In the genomic region with DNA sequence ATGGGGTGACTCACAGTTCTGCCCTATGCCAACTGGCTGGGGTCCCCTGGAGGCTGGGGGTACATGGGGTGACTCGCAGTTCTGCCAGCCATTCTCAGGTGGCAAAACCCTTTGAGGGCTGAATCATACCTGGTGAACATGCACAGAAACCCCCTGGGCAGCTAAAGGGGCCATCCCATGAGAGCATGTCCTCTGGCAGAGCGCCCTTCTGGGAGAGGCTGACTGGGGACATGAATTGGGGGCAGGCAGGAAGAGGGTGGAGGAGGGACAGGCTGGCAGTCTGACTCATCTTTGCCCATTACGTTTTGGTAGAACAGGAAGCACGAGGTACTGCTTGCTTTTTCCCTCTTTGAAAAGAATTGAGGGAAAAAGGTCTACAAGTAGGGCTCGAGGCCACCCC, we compare ENCODE assay signal across 10 cellular contexts. TPM values are rescaled to one million over a fixed set of nuclear protein-coding genes. Genes with fewer than 3 reads are reported as not detected.
DNase-seq lines count a peak whose midpoint lies in the region; ATAC-seq, FAIRE-seq and TF ChIP-seq lines count a peak whose summit lies in the region.
"Had no signal": no experiment of that assay in that cellular context is flagged by ENCODE, and none has a peak within 500 bp of the region (broad histone marks: within the 10 kb centered on the region; RNA-seq: fewer than 3 reads in every experiment).

No MANE protein-coding gene starts in this region.

- peak; percentile 51 for DNase-seq in stimulated activated CD4-positive, alpha-beta T cell treated with anti-CD3 and anti-CD28 coated beads, Interleukin-12 subunit alpha, Interleukin-12 subunit beta, amount 100 ng/mL, for 4 hours
- no peak for DNase-seq in stimulated activated CD4-positive, alpha-beta T cell treated with anti-CD3 and anti-CD28 coated beads, Interleukin-2, amount 100 ng/mL, for 48 hours
- peak; percentile 81 for DNase-seq in activated CD8-positive, alpha-beta T cell treated with anti-CD3 and anti-CD28 coated beads for 36 hours
- peak; percentile 18 for DNase-seq in endothelial cell of umbilical vein (ENCODE audit: low read depth, low spot score)
- DNase-seq in urothelium cell line (ENCODE audit: low spot score) = peak; percentile 44
- DNase-seq in HuH-7 (ENCODE audit: low spot score) = no peak
- no peak for DNase-seq in NCI-H2227 (lab: John Stamatoyannopoulos, UW; ENCODE audit: unreplicated experiment)
- no peak for DNase-seq in left colon

- peaks cover 6% of the 10 kb centered on the region for H3K4me1 ChIP-seq in endothelial cell of umbilical vein (ENCODE audit: control insufficient read depth, extremely low read depth, insufficient read depth, low read length)
- H3K4me1 ChIP-seq: HAP-1 had no signal

- POLR2A ChIA-PET in activated CD8-positive, alpha-beta T cell treated with anti-CD3 and anti-CD28 coated beads for 36 hours (lab: Charles Lee) = interaction anchor here (60.2 to 67.1 kb wide), 2 partner anchors 2 to 15 kb away, joined by 2439 read pairs; a partner anchor contains a TSS
- POLR2A ChIA-PET in endothelial cell of umbilical vein (lab: Charles Lee) = no interaction called here

- H3K9ac ChIP-seq in endothelial cell of umbilical vein (replicated peaks; ENCODE audit: extremely low read depth, insufficient read depth, low read length) = no peak overlapping the region

- no peaks in the 10 kb centered on the region for H3K9me3 Mint-ChIP-seq in activated CD8-positive, alpha-beta T cell treated with anti-CD3 and anti-CD28 coated beads for 36 hours

- H3K36me3 ChIP-seq in endothelial cell of umbilical vein (ENCODE audit: control insufficient read depth in 2 of 2, extremely low read depth in 1 of 2, insufficient read depth in 2 of 2, low read length in 2 of 2) = no peaks in the 10 kb centered on the region
- H3K36me3 ChIP-seq: HAP-1 had no signal

- no peak overlapping the region for H3K4me3 ChIP-seq in endothelial cell of umbilical vein (replicated peaks in 1 of 3; ENCODE audit: insufficient read depth in 1 of 3, low read depth in 1 of 3, low read length in 3 of 3)
- H3K4me3 ChIP-seq: HAP-1 had no signal

- H3K27me3 ChIP-seq in endothelial cell of umbilical vein (ENCODE audit: control insufficient read depth in 2 of 2, insufficient read depth in 2 of 2, low read length in 2 of 2) = no peaks in the 10 kb centered on the region

- H3K79me2 ChIP-seq in endothelial cell of umbilical vein (ENCODE audit: control insufficient read depth, insufficient read depth, low read length) = no peaks in the 10 kb centered on the region

- H3K27ac Mint-ChIP-seq in activated CD8-positive, alpha-beta T cell treated with anti-CD3 and anti-CD28 coated beads for 36 hours = peak overlapping the region; percentile 92

- peaks cover 94% of the 10 kb centered on the region for H3K36me3 Mint-ChIP-seq in activated CD8-positive, alpha-beta T cell treated with anti-CD3 and anti-CD28 coated beads for 36 hours (ENCODE audit: low read depth)

- no peaks in the 10 kb centered on the region for H3K9me1 ChIP-seq in endothelial cell of umbilical vein (replicated peaks; ENCODE audit: control insufficient read depth, extremely low read depth, insufficient read depth, low read length)

- H3K4me1 Mint-ChIP-seq in activated CD8-positive, alpha-beta T cell treated with anti-CD3 and anti-CD28 coated beads for 36 hours (ENCODE audit: low read depth) = peaks cover 91% of the 10 kb centered on the region

- no peaks in the 10 kb centered on the region for H3K9me3 ChIP-seq in endothelial cell of umbilical vein (replicated peaks; ENCODE audit: control insufficient read depth, insufficient read depth, low read length)
- H3K9me3 ChIP-seq: HAP-1 had no signal

- TF ChIP-seq CTCF in activated CD8-positive, alpha-beta T cell treated with anti-CD3 and anti-CD28 coated beads for 36 hours (IDR thresholded peaks at IDR 0.05) = no peak
- TF ChIP-seq CTCF in endothelial cell of umbilical vein (IDR thresholded peaks at IDR 0.05; ENCODE audit: extremely low read depth in 1 of 2, insufficient read depth in 1 of 2, low read depth in 1 of 2, low read length in 2 of 2) = no peak

- no peak overlapping the region for H3K27ac ChIP-seq in endothelial cell of umbilical vein (ENCODE audit: insufficient read depth, low read depth, low read length)

- no peak overlapping the region for H2AFZ ChIP-seq in endothelial cell of umbilical vein (ENCODE audit: low read depth, low read length)

- FAIRE-seq in endothelial cell of umbilical vein (lab: Jason Lieb, UNC) (peak; percentile 75), urothelium cell line (lab: Jason Lieb, UNC) (no peak)
- FAIRE-seq: HepG2 had no signal

- dilution Hi-C loops in endothelial cell of umbilical vein (cut with MboI; ENCODE audit: extremely low pct_ligation_motif_present, low sequenced_read_pairs) = no loop called here

- H4K20me1 ChIP-seq in endothelial cell of umbilical vein (replicated peaks; ENCODE audit: control insufficient read depth, extremely low read depth, insufficient read depth, low read length) = no peaks in the 10 kb centered on the region

- intact Hi-C loops in activated CD8-positive, alpha-beta T cell treated with anti-CD3 and anti-CD28 coated beads for 36 hours (cut with micrococcal nuclease) = no loop called here
- intact Hi-C loops in endothelial cell of umbilical vein (cut with micrococcal nuclease) = no loop called here
- intact Hi-C loops in left colon (cut with DNase I, micrococcal nuclease) = no loop called here

- CTCF ChIA-PET in activated CD8-positive, alpha-beta T cell treated with anti-CD3 and anti-CD28 coated beads for 36 hours (lab: Charles Lee) = interaction anchor here (0.9 to 2.2 kb wide), 4 partner anchors 14 to 27 kb away, joined by 3 to 13 read pairs (median 3); no protein-coding TSS in a partner anchor
- CTCF ChIA-PET in endothelial cell of umbilical vein (lab: Charles Lee) = interaction anchor here (0.8 kb wide), 1 partner anchor 43 kb away, joined by 3 read pairs; no protein-coding TSS in a partner anchor

- BruUV-seq in endothelial cell of umbilical vein (replicated peaks; lab: Mats Ljungman, UMichigan) = no TSS peak

- ATAC-seq in activated CD8-positive, alpha-beta T cell treated with anti-CD3 and anti-CD28 coated beads for 36 hours = peak; percentile 64
- ATAC-seq in left colon = no peak
- ATAC-seq: HepG2 had no signal

- H3K27me3 Mint-ChIP-seq in activated CD8-positive, alpha-beta T cell treated with anti-CD3 and anti-CD28 coated beads for 36 hours = no peaks in the 10 kb centered on the region

- no peak overlapping the region for H3K4me3 Mint-ChIP-seq in activated CD8-positive, alpha-beta T cell treated with anti-CD3 and anti-CD28 coated beads for 36 hours

- no peak for TF ChIP-seq POLR2A in endothelial cell of umbilical vein (IDR thresholded peaks at IDR 0.05; ENCODE audit: low read depth, low read length)

- no peak overlapping the region for H3K4me2 ChIP-seq in endothelial cell of umbilical vein (ENCODE audit: insufficient read depth, low read length)

TF ChIP-seq in endothelial cell of umbilical vein, 7 proteins besides CTCF, POLR2A, EP300 and RAD21:
- no peak for TF ChIP-seq FOS (IDR thresholded peaks at IDR 0.05; ENCODE audit: borderline replicate concordance, insufficient read depth, low read length)
- TF ChIP-seq JUN (IDR thresholded peaks at IDR 0.05; ENCODE audit: borderline replicate concordance, insufficient read depth, insufficient read length, low read depth) = peak; percentile 51
- TF ChIP-seq EZH2 (IDR thresholded peaks at IDR 0.05; ENCODE audit: borderline replicate concordance, low read depth, low read length, severe bottlenecking) = no peak
- no peak for TF ChIP-seq GATA2 (IDR thresholded peaks at IDR 0.05; ENCODE audit: insufficient read depth, insufficient read length, low read depth, low read length)

RNA-seq across cellular contexts. Expression of a gene that starts 16.7 kb away (rescaled TPM):
- 100 to 1,000 TPM; 147 to 150 TPM for total RNA-seq in activated CD8-positive, alpha-beta T cell treated with anti-CD3 and anti-CD28 coated beads for 36 hours
- total RNA-seq in endothelial cell of umbilical vein = 1.4 and 2.0 TPM in 2 replicates
- polyA plus RNA-seq in endothelial cell of umbilical vein = 2.6 and 2.8 TPM in 2 replicates
- 1.3 and 2.2 TPM in 2 replicates for polyA plus RNA-seq in endothelial cell of umbilical vein (2011; cell fraction: cytosol; rRNA removed)
- polyA plus RNA-seq in endothelial cell of umbilical vein (2011; cell fraction: nucleus; rRNA removed) = 9.0 and 10.0 TPM in 2 replicates
- 3.1 and 6.9 TPM in 2 replicates for polyA plus RNA-seq in endothelial cell of umbilical vein (2012)
- 2.3 and 2.6 TPM in 2 replicates for polyA minus RNA-seq in endothelial cell of umbilical vein
- 0.31 TPM for polyA minus RNA-seq in endothelial cell of umbilical vein (2011; cell fraction: cytosol; rRNA and poly(A)+ RNA removed)
- 3.0 TPM in 2 replicates for polyA minus RNA-seq in endothelial cell of umbilical vein (2011; cell fraction: nucleus; rRNA and poly(A)+ RNA removed)
- 1 to 10 TPM; 2.2 to 2.8 TPM for total RNA-seq in left colon

RNA-seq across cellular contexts. Expression of a gene that starts 32.9 kb away (rescaled TPM):
- 100 to 1,000 TPM; 210 to 216 TPM for total RNA-seq in activated CD8-positive, alpha-beta T cell treated with anti-CD3 and anti-CD28 coated beads for 36 hours
- total RNA-seq in endothelial cell of umbilical vein (138 and 153 TPM in 2 replicates), left colon (10 to 100 TPM; 11.6 to 14.5 TPM)
- polyA plus RNA-seq in endothelial cell of umbilical vein = 101 and 102 TPM in 2 replicates
- polyA plus RNA-seq in endothelial cell of umbilical vein (2011; cell fraction: cytosol; rRNA removed) = 103 and 119 TPM in 2 replicates
- polyA plus RNA-seq in endothelial cell of umbilical vein (2011; cell fraction: nucleus; rRNA removed) = 121 and 131 TPM in 2 replicates
- polyA plus RNA-seq in endothelial cell of umbilical vein (2012) = 83.6 and 113 TPM in 2 replicates
- 87.7 and 89.1 TPM in 2 replicates for polyA minus RNA-seq in endothelial cell of umbilical vein
- polyA minus RNA-seq in endothelial cell of umbilical vein (2011; cell fraction: cytosol; rRNA and poly(A)+ RNA removed) = 67.3 TPM
- 53.8 and 54.3 TPM in 2 replicates for polyA minus RNA-seq in endothelial cell of umbilical vein (2011; cell fraction: nucleus; rRNA and poly(A)+ RNA removed)

Comparison
In these comparisons a context has a peak if more than half of its experiments do, and no peak if none do; other contexts are left out.
1. DNase-seq: peak in stimulated activated CD4-positive, alpha-beta T cell treated with anti-CD3 and anti-CD28 coated beads, Interleukin-12 subunit alpha, Interleukin-12 subunit beta, amount 100 ng/mL, for 4 hours (single experiment), activated CD8-positive, alpha-beta T cell treated with anti-CD3 and anti-CD28 coated beads for 36 hours (single experiment), endothelial cell of umbilical vein (single experiment) and urothelium cell line (single experiment); none in stimulated activated CD4-positive, alpha-beta T cell treated with anti-CD3 and anti-CD28 coated beads, Interleukin-2, amount 100 ng/mL, for 48 hours (0 of 2), HuH-7 (single experiment), NCI-H2227 (single experiment) and left colon (0 of 2).
2. RNA of a gene that starts 16.7 kb away (total RNA-seq): 147 to 150 TPM in activated CD8-positive, alpha-beta T cell treated with anti-CD3 and anti-CD28 coated beads for 36 hours; 2.2 to 2.8 TPM in left colon and 1.4 to 2.0 TPM in endothelial cell of umbilical vein; every median in the first group is over 10 times any median in the second.